In genomic region chr3:35932995-35933394, GRCh38 we compare ENCODE assay signal across 9 cellular contexts.
DNase-seq lines count a peak whose midpoint lies in the region; ATAC-seq and TF ChIP-seq lines count a peak whose summit lies in the region.
"Had no signal": no experiment of that assay in that cellular context is flagged by ENCODE, and none has a peak within 500 bp of the region (broad histone marks: within the 10 kb centered on the region; RNA-seq: fewer than 3 reads in every experiment).

No MANE protein-coding gene starts in this region.

- in situ Hi-C loops in GM13977 (cut with MboI; ENCODE audit: low pct_unique_long_range_greater_than_20kb, low sequenced_read_pairs, unreplicated experiment), result no loop called here

- H3K9me2 ChIP-seq in neural cell (ENCODE audit: insufficient read depth, low read length), result no peaks in the 10 kb centered on the region

- ATAC-seq in GM21423 (IDR thresholded peaks at IDR 0.05; ENCODE audit: unreplicated experiment), result no peak

- H3K79me2 ChIP-seq in neural cell (replicated peaks; ENCODE audit: insufficient read depth, low read length), result no peaks in the 10 kb centered on the region

- H3K4me3 ChIP-seq in choroid plexus epithelial cell (ENCODE audit: low read depth, low read length) (no peak overlapping the region), neural cell (ENCODE audit: low read length) (peak overlapping the region; percentile 17)
- H3K4me3 ChIP-seq: SJSA1 had no signal

- H2AFZ ChIP-seq in neural cell (ENCODE audit: low read depth, low read length), result no peak overlapping the region

- no peaks in the 10 kb centered on the region for H3K27me3 ChIP-seq in neural cell (ENCODE audit: insufficient read depth, low read depth, low read length)
- H3K27me3 ChIP-seq: SJSA1 had no signal

- no peaks in the 10 kb centered on the region for H3K36me3 ChIP-seq in neural cell (ENCODE audit: insufficient read depth, low read length)
- H3K36me3 ChIP-seq: SJSA1 had no signal

- H3K9ac ChIP-seq in neural cell (ENCODE audit: low read length), result no peak overlapping the region

- peak overlapping the region; percentile 68 for H3K27ac ChIP-seq in neural cell (ENCODE audit: low read length)
- H3K27ac ChIP-seq: SJSA1 had no signal

- H3K9me3 ChIP-seq in neural cell (ENCODE audit: low read length), result no peaks in the 10 kb centered on the region
- H3K9me3 ChIP-seq: SJSA1 had no signal

- H3F3A ChIP-seq in neural cell (ENCODE audit: insufficient read depth, low read length, poor library complexity, severe bottlenecking), result no peaks in the 10 kb centered on the region

- TF ChIP-seq RAD21 in neural cell (conservative IDR thresholded peaks at IDR 0.05), result no peak

- TF ChIP-seq CTCF in choroid plexus epithelial cell (conservative IDR thresholded peaks at IDR 0.05; ENCODE audit: low read depth, low read length) (no peak), neural cell (IDR thresholded peaks at IDR 0.05; ENCODE audit: poor library complexity, severe bottlenecking) (no peak), GM13977 (IDR thresholded peaks at IDR 0.05; ENCODE audit: extremely low read depth, insufficient read depth, missing control alignments) (no peak)

- TF ChIP-seq EP300 in neural cell (conservative IDR thresholded peaks at IDR 0.05; ENCODE audit: poor library complexity, severe bottlenecking), result peak; percentile 88

- no peaks in the 10 kb centered on the region for H4K20me1 ChIP-seq in neural cell (ENCODE audit: insufficient read depth)

- H3K4me2 ChIP-seq in neural cell (ENCODE audit: low read length), result no peak overlapping the region

- DNase-seq in EH (ENCODE audit: low read depth) (peak; percentile 87), NCI-H2171 treated with DMSO at 0.1 percent for 48 hours (lab: John Stamatoyannopoulos, UW) (peak; percentile 54), choroid plexus epithelial cell (ENCODE audit: low read depth) (peak; percentile 92), GM13977 (ENCODE audit: low spot score) (no peak), mesenteric fat pad (ENCODE audit: low spot score) (no peak), NOMO-1 treated with dmso at 0.1 percent for 144 hours (lab: John Stamatoyannopoulos, UW; ENCODE audit: unreplicated experiment) (no peak)

TF ChIP-seq in neural cell, 6 proteins besides CTCF, POLR2A, EP300 and RAD21:
- TF ChIP-seq EZH2 (IDR thresholded peaks at IDR 0.05; ENCODE audit: borderline replicate concordance, insufficient read depth, low read length, poor library complexity, severe bottlenecking) (no peak), TAF1 (IDR thresholded peaks at IDR 0.05; ENCODE audit: low read depth) (no peak), MXI1 (conservative IDR thresholded peaks at IDR 0.05; ENCODE audit: poor library complexity, severe bottlenecking) (peak; percentile 18), POLR2AphosphoS5 (IDR thresholded peaks at IDR 0.05) (peak; percentile 62), REST (IDR thresholded peaks at IDR 0.05; ENCODE audit: borderline replicate concordance) (peak; percentile 86), SMC3 (conservative IDR thresholded peaks at IDR 0.05; ENCODE audit: poor library complexity) (peak; percentile 16)
TF ChIP-seq in neural cell: peak in this region for 4.

Comparison
In these comparisons a context has a peak if more than half of its experiments do, and no peak if none do; other contexts are left out.
1. DNase-seq: peak in EH (single experiment), NCI-H2171 treated with DMSO at 0.1 percent for 48 hours (single experiment) and choroid plexus epithelial cell (single experiment); none in GM13977 (single experiment), mesenteric fat pad (single experiment) and NOMO-1 treated with dmso at 0.1 percent for 144 hours (single experiment).